ENCODE assay signal across 8 cellular contexts in the genomic region with DNA sequence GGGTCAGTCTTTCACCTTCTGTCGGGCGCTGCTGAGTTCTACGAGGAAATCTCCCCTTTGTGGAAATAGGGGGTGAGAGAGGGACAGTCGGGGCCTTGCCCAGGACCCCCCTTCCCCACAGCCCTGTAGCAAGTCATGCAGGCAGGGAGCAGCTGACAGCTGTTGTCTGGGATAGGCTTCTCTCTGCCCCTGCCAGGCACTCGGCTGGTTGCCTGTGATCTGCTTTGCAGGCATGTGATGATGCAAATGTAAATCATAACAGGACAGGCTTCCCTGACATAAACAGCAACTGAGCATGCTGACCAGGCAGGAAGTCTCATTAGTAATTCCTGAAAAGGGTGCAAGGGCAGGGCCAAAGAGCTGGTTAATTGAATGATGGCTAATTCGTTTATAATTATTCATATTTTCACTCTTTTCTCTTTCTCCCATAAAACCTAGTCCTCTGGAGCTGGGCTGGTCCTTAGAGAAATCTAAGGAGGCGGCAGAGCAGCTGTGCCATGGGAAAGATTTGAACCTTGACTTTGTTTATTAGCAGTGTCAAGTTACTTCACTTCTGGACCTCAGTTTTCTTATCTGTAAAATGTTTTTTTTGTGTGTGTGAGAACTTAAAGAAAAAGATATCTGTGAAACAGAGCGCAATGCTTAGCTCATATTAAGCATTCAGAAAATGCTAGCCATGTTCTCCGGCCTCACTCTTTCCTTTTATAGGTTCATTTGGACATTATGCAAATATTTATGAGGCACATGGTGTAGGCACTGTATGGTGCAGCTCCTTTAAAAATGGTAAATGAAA.
DNase-seq lines count a peak whose midpoint lies in the region; ATAC-seq and TF ChIP-seq lines count a peak whose summit lies in the region.

No MANE protein-coding gene starts in this region.

- no peaks in the 10 kb centered on the region for H3K27me3 Mint-ChIP-seq in Calu3 (ENCODE audit: unreplicated experiment)
- H3K27me3 Mint-ChIP-seq in stimulated activated naive B cell treated with anti-CD40 and anti-IgM and Interleukin-4, amounts not matched to agents 10 μg/mL and 1 μg/mL and 100 μg/mL, for 72 hours: peaks cover 9 to 18% of the 10 kb centered on the region in 2 donors

- no peak overlapping the region for H2AFZ ChIP-seq in neural cell (ENCODE audit: low read depth, low read length)

- TF ChIP-seq EP300 in neural cell (conservative IDR thresholded peaks at IDR 0.05; ENCODE audit: poor library complexity, severe bottlenecking): no peak

- H3K27me3 ChIP-seq in esophagus squamous epithelium: no peaks in the 10 kb centered on the region
- H3K27me3 ChIP-seq in neural cell (ENCODE audit: insufficient read depth, low read depth, low read length): no peaks in the 10 kb centered on the region

- H3K9me3 Mint-ChIP-seq in Calu3 (ENCODE audit: low read depth, unreplicated experiment): peaks cover 3% of the 10 kb centered on the region
- peaks cover 0 to 2% of the 10 kb centered on the region in 2 donors for H3K9me3 Mint-ChIP-seq in stimulated activated naive B cell treated with anti-CD40 and anti-IgM and Interleukin-4, amounts not matched to agents 10 μg/mL and 1 μg/mL and 100 μg/mL, for 72 hours

- TF ChIP-seq CTCF in esophagus squamous epithelium (IDR thresholded peaks at IDR 0.05): no peak
- no peak for TF ChIP-seq CTCF in neural cell (IDR thresholded peaks at IDR 0.05; ENCODE audit: poor library complexity, severe bottlenecking)
- no peak for TF ChIP-seq CTCF in Calu3 (IDR thresholded peaks at IDR 0.05; ENCODE audit: unreplicated experiment)

- H3K4me3 Mint-ChIP-seq in Calu3 (ENCODE audit: low read depth, unreplicated experiment): no peak overlapping the region
- H3K4me3 Mint-ChIP-seq in stimulated activated naive B cell treated with anti-CD40 and anti-IgM and Interleukin-4, amounts not matched to agents 10 μg/mL and 1 μg/mL and 100 μg/mL, for 72 hours: no peak overlapping the region

- H3K36me3 ChIP-seq in esophagus squamous epithelium (no peaks in the 10 kb centered on the region), neural cell (ENCODE audit: insufficient read depth, low read length) (no peaks in the 10 kb centered on the region)

- H3K9me2 ChIP-seq in neural cell (ENCODE audit: insufficient read depth, low read length): no peaks in the 10 kb centered on the region

- DNase-seq in DMS 273 (lab: John Stamatoyannopoulos, UW; ENCODE audit: unreplicated experiment) (peak; percentile 79), NCI-H69 (lab: John Stamatoyannopoulos, UW) (peak; percentile 81), esophagus squamous epithelium (lab: John Stamatoyannopoulos, UW) (no peak), Calu3 (no peak), NCI-H2029 treated with DMSO at 0.1 percent for 48 hours (lab: John Stamatoyannopoulos, UW) (no peak)
- no peak for DNase-seq in stimulated activated naive B cell treated with anti-CD40 and anti-IgM and Interleukin-4, amounts not matched to agents 10 μg/mL and 1 μg/mL and 100 μg/mL, for 72 hours

- CTCF ChIA-PET in Calu3 (lab: Charles Lee): interaction anchor here (0.8 kb wide), 1 partner anchor 252 kb away, joined by 3 read pairs; no protein-coding TSS in a partner anchor

- 52 to 64% methylated on average over 6 to 9 of the region's 9 CpGs for WGBS in esophagus squamous epithelium, 2 donors

- no peak overlapping the region for H3K4me2 ChIP-seq in neural cell (ENCODE audit: low read length)

- H4K20me1 ChIP-seq in neural cell (ENCODE audit: insufficient read depth): no peaks in the 10 kb centered on the region

- H3K36me3 Mint-ChIP-seq in Calu3 (ENCODE audit: insufficient read depth, unreplicated experiment): no peaks in the 10 kb centered on the region
- H3K36me3 Mint-ChIP-seq in stimulated activated naive B cell treated with anti-CD40 and anti-IgM and Interleukin-4, amounts not matched to agents 10 μg/mL and 1 μg/mL and 100 μg/mL, for 72 hours: no peaks in the 10 kb centered on the region

- no peak for ATAC-seq in stimulated activated naive B cell treated with anti-CD40 and anti-IgM and Interleukin-4, amounts not matched to agents 10 μg/mL and 1 μg/mL and 100 μg/mL, for 72 hours (replicated peaks)
- no peak for ATAC-seq in HG03045 (IDR thresholded peaks at IDR 0.05; ENCODE audit: unreplicated experiment)

- H3K4me3 ChIP-seq in esophagus squamous epithelium (no peak overlapping the region), neural cell (ENCODE audit: low read length) (peak overlapping the region; percentile 8)

- H3K27ac Mint-ChIP-seq in Calu3 (ENCODE audit: unreplicated experiment): no peak overlapping the region
- H3K27ac Mint-ChIP-seq in stimulated activated naive B cell treated with anti-CD40 and anti-IgM and Interleukin-4, amounts not matched to agents 10 μg/mL and 1 μg/mL and 100 μg/mL, for 72 hours: no peak overlapping the region

- intact Hi-C loops in esophagus squamous epithelium (cut with DNase I) (no loop called here), Calu3 (cut with micrococcal nuclease; ENCODE audit: unreplicated experiment) (no loop called here)

- no peak for TF ChIP-seq RAD21 in neural cell (conservative IDR thresholded peaks at IDR 0.05)

- no TSS peak for BruUV-seq in Calu3 (replicated peaks; lab: Mats Ljungman, UMichigan)

- peaks cover 6 to 42% (median 6%) of the 10 kb centered on the region in 3 donors for H3K4me1 ChIP-seq in esophagus squamous epithelium

- TF ChIP-seq POLR2A in esophagus squamous epithelium (IDR thresholded peaks at IDR 0.05): no peak

- no peak overlapping the region for H3K9ac ChIP-seq in neural cell (ENCODE audit: low read length)

- H3K9me3 ChIP-seq in esophagus squamous epithelium: no peaks in the 10 kb centered on the region
- H3K9me3 ChIP-seq in neural cell (ENCODE audit: low read length): peaks cover 4% of the 10 kb centered on the region

- no peaks in the 10 kb centered on the region for H3K79me2 ChIP-seq in neural cell (replicated peaks; ENCODE audit: insufficient read depth, low read length)

- no peaks in the 10 kb centered on the region for H3K4me1 Mint-ChIP-seq in Calu3 (ENCODE audit: low read depth, unreplicated experiment)
- no peaks in the 10 kb centered on the region for H3K4me1 Mint-ChIP-seq in stimulated activated naive B cell treated with anti-CD40 and anti-IgM and Interleukin-4, amounts not matched to agents 10 μg/mL and 1 μg/mL and 100 μg/mL, for 72 hours

- H3K27ac ChIP-seq in esophagus squamous epithelium (peak overlapping the region in 3 of 4 donors; percentile 10 to 45 (median 36)), neural cell (ENCODE audit: low read length) (no peak overlapping the region)

- no peaks in the 10 kb centered on the region for H3F3A ChIP-seq in neural cell (ENCODE audit: insufficient read depth, low read length, poor library complexity, severe bottlenecking)

TF ChIP-seq in neural cell, 6 proteins besides CTCF, POLR2A, EP300 and RAD21:
- no peak for TF ChIP-seq EZH2 (IDR thresholded peaks at IDR 0.05; ENCODE audit: borderline replicate concordance, insufficient read depth, low read length, poor library complexity, severe bottlenecking)
- TF ChIP-seq, protein P1, sequence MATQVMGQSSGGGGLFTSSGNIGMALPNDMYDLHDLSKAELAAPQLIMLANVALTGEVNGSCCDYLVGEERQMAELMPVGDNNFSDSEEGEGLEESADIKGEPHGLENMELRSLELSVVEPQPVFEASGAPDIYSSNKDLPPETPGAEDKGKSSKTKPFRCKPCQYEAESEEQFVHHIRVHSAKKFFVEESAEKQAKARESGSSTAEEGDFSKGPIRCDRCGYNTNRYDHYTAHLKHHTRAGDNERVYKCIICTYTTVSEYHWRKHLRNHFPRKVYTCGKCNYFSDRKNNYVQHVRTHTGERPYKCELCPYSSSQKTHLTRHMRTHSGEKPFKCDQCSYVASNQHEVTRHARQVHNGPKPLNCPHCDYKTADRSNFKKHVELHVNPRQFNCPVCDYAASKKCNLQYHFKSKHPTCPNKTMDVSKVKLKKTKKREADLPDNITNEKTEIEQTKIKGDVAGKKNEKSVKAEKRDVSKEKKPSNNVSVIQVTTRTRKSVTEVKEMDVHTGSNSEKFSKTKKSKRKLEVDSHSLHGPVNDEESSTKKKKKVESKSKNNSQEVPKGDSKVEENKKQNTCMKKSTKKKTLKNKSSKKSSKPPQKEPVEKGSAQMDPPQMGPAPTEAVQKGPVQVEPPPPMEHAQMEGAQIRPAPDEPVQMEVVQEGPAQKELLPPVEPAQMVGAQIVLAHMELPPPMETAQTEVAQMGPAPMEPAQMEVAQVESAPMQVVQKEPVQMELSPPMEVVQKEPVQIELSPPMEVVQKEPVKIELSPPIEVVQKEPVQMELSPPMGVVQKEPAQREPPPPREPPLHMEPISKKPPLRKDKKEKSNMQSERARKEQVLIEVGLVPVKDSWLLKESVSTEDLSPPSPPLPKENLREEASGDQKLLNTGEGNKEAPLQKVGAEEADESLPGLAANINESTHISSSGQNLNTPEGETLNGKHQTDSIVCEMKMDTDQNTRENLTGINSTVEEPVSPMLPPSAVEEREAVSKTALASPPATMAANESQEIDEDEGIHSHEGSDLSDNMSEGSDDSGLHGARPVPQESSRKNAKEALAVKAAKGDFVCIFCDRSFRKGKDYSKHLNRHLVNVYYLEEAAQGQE (IDR thresholded peaks at IDR 0.05; ENCODE audit: borderline replicate concordance): no peak
- TF ChIP-seq POLR2AphosphoS5 (IDR thresholded peaks at IDR 0.05): no peak
- TF ChIP-seq MXI1 (conservative IDR thresholded peaks at IDR 0.05; ENCODE audit: poor library complexity, severe bottlenecking): no peak
- no peak for TF ChIP-seq SMC3 (conservative IDR thresholded peaks at IDR 0.05; ENCODE audit: poor library complexity)
- TF ChIP-seq TAF1 (IDR thresholded peaks at IDR 0.05; ENCODE audit: low read depth): no peak

Comparison
In these comparisons a context has a peak if more than half of its experiments do, and no peak if none do; other contexts are left out.
1. DNase-seq: peak in DMS 273 (single experiment) and NCI-H69 (single experiment); none in esophagus squamous epithelium (single experiment), Calu3 (single experiment), stimulated activated naive B cell treated with anti-CD40 and anti-IgM and Interleukin-4, amounts not matched to agents 10 μg/mL and 1 μg/mL and 100 μg/mL, for 72 hours (single experiment) and NCI-H2029 treated with DMSO at 0.1 percent for 48 hours (single experiment).